24 cellular contexts compared by ENCODE assay signal in genomic region chr10:63436225-63436624, GRCh38.
"Had no signal": no experiment of that assay in that cellular context is flagged by ENCODE, and none has a peak within 500 bp of the region (broad histone marks: within the 10 kb centered on the region; RNA-seq: fewer than 3 reads in every experiment).

No MANE protein-coding gene starts in this region.

- DNase-seq: colonic mucosa; effector memory CD4-positive, alpha-beta T cell; erythroblast; esophagus squamous epithelium; foreskin melanocyte; glutamatergic neuron; heart right ventricle; hippocampal formation; left ventricle myocardium superior; lower lobe of right lung; pancreas; small intestine; stimulated activated CD4-positive, alpha-beta T cell treated with anti-CD3 and anti-CD28 coated beads, Interleukin-15, amount 100 ng/mL, for 24 hours; stimulated activated CD4-positive, alpha-beta T cell treated with anti-CD3 and anti-CD28 coated beads, Interleukin-2, amount 100 ng/mL, for 48 hours; stimulated activated naive B cell treated with anti-CD40 and anti-IgM and Interleukin-4, amounts not matched to agents 10 μg/mL and 1 μg/mL and 100 μg/mL, for 72 hours; upper lobe of left lung had no signal

- H3K27ac ChIP-seq: colonic mucosa, esophagus squamous epithelium, lower lobe of right lung, neutrophil, pancreas, thoracic aorta, upper lobe of left lung had no signal

- H3K36me3 Mint-ChIP-seq: natural killer cell treated with Interleukin-12 subunit alpha and Interleukin-12 subunit beta and Interleukin-15 and Interleukin-18, amount 100 ng/mL, for 72 hours had no signal

- H3K27me3 Mint-ChIP-seq: dendritic cell treated with granulocyte-macrophage colony-stimulating factor and Interleukin-4, amounts not matched to agents 40 ng/mL and 50 ng/mL, for 4 days; natural killer cell treated with Interleukin-12 subunit alpha and Interleukin-12 subunit beta and Interleukin-15 and Interleukin-18, amount 100 ng/mL, for 72 hours; stimulated activated naive B cell treated with anti-CD40 and anti-IgM and Interleukin-4, amounts not matched to agents 10 μg/mL and 1 μg/mL and 100 μg/mL, for 72 hours; stimulated activated naive CD8-positive, alpha-beta T cell treated with anti-CD3 and anti-CD28 coated beads, Interleukin-15, Interleukin-2, amounts not matched to agents 100 ng/mL and 50 ng/mL, for 24 hours had no signal

- H3K9me3 Mint-ChIP-seq: dendritic cell treated with granulocyte-macrophage colony-stimulating factor and Interleukin-4, amounts not matched to agents 40 ng/mL and 50 ng/mL, for 4 days; natural killer cell treated with Interleukin-12 subunit alpha and Interleukin-12 subunit beta and Interleukin-15 and Interleukin-18, amount 100 ng/mL, for 72 hours; stimulated activated naive CD8-positive, alpha-beta T cell treated with anti-CD3 and anti-CD28 coated beads, Interleukin-15, Interleukin-2, amounts not matched to agents 100 ng/mL and 50 ng/mL, for 24 hours had no signal

- ATAC-seq: lower lobe of right lung; natural killer cell treated with Interleukin-12 subunit alpha and Interleukin-12 subunit beta and Interleukin-15 and Interleukin-18, amount 100 ng/mL, for 72 hours; stimulated activated naive B cell treated with anti-CD40 and anti-IgM and Interleukin-4, amounts not matched to agents 10 μg/mL and 1 μg/mL and 100 μg/mL, for 72 hours had no signal

- H3K9me3 ChIP-seq: colonic mucosa, esophagus squamous epithelium, heart right ventricle, lower lobe of right lung, neutrophil, pancreas, right lobe of liver, thoracic aorta, tibial nerve, upper lobe of left lung had no signal

- H3K27me3 ChIP-seq: colonic mucosa, esophagus squamous epithelium, heart right ventricle, pancreas, right lobe of liver, tibial nerve, upper lobe of left lung had no signal

- H3K4me3 Mint-ChIP-seq: dendritic cell treated with granulocyte-macrophage colony-stimulating factor and Interleukin-4, amounts not matched to agents 40 ng/mL and 50 ng/mL, for 4 days; natural killer cell treated with Interleukin-12 subunit alpha and Interleukin-12 subunit beta and Interleukin-15 and Interleukin-18, amount 100 ng/mL, for 72 hours; neural crest cell; stimulated activated naive B cell treated with anti-CD40 and anti-IgM and Interleukin-4, amounts not matched to agents 10 μg/mL and 1 μg/mL and 100 μg/mL, for 72 hours; stimulated activated naive CD8-positive, alpha-beta T cell treated with anti-CD3 and anti-CD28 coated beads, Interleukin-15, Interleukin-2, amounts not matched to agents 100 ng/mL and 50 ng/mL, for 24 hours had no signal

- H3K4me3 ChIP-seq: colonic mucosa, esophagus squamous epithelium, heart right ventricle, lower lobe of right lung, pancreas, thoracic aorta, tibial nerve, upper lobe of left lung had no signal

- H3K36me3 ChIP-seq: colonic mucosa, esophagus squamous epithelium, heart right ventricle, lower lobe of right lung, neutrophil, pancreas, right lobe of liver, thoracic aorta, tibial nerve, upper lobe of left lung had no signal

- H3K27ac Mint-ChIP-seq: dendritic cell treated with granulocyte-macrophage colony-stimulating factor and Interleukin-4, amounts not matched to agents 40 ng/mL and 50 ng/mL, for 4 days; natural killer cell treated with Interleukin-12 subunit alpha and Interleukin-12 subunit beta and Interleukin-15 and Interleukin-18, amount 100 ng/mL, for 72 hours; stimulated activated naive B cell treated with anti-CD40 and anti-IgM and Interleukin-4, amounts not matched to agents 10 μg/mL and 1 μg/mL and 100 μg/mL, for 72 hours; stimulated activated naive CD8-positive, alpha-beta T cell treated with anti-CD3 and anti-CD28 coated beads, Interleukin-15, Interleukin-2, amounts not matched to agents 100 ng/mL and 50 ng/mL, for 24 hours had no signal
